11 cellular contexts compared by ENCODE assay signal in the genomic region with DNA sequence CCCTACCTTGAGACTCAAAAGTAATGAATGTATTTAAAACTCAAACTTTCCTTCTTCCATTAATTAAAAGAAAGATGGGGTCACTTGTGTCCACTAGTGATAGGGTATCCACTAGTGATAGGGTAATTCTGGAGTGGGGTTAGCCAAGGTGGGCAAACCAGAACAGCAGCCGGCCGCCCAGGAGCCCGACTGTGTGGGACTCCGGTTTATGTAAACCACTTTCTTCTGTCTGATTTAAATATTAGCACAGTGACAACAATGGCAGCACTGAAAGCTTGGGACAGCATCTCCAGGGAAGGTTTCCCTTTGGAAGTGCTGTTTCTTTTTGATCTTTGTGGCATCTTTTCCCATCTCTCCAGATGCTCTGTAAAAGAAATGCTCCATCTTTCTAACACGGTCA. TPM values are rescaled to one million over a fixed set of nuclear protein-coding genes. Genes with fewer than 3 reads are reported as not detected.
DNase-seq lines count a peak whose midpoint lies in the region; ATAC-seq and TF ChIP-seq lines count a peak whose summit lies in the region.
"Had no signal": no experiment of that assay in that cellular context is flagged by ENCODE, and none has a peak within 500 bp of the region (broad histone marks: within the 10 kb centered on the region; RNA-seq: fewer than 3 reads in every experiment).

No MANE protein-coding gene starts in this region.

- DNase-seq in SJCRH30 (peak in 1 of 2 experiments; percentile 27), fibroblast of villous mesenchyme (ENCODE audit: low read depth) (no peak), sigmoid colon (no peak), NCI-H1105 (lab: John Stamatoyannopoulos, UW) (no peak), left colon (no peak), DMS153 treated with DMSO at 0.1 percent for 48 hours (lab: John Stamatoyannopoulos, UW; ENCODE audit: unreplicated experiment) (no peak), H4 (ENCODE audit: low spot score) (no peak)
- DNase-seq: foreskin melanocyte, NCI-H2171 treated with DMSO at 0.1 percent for 48 hours, T-helper 9 cell had no signal

- no peaks in the 10 kb centered on the region for H3K27me3 ChIP-seq in SJCRH30
- H3K27me3 ChIP-seq in sigmoid colon = no peaks in the 10 kb centered on the region

- H3K27ac ChIP-seq in SJCRH30 (peak overlapping the region; percentile 52), sigmoid colon (peak overlapping the region; percentile 45 to 91 (median 80))

- intact Hi-C loops in sigmoid colon (cut with DNase I) = no loop called here
- intact Hi-C loops in left colon (cut with DNase I, micrococcal nuclease) = no loop called here

- ATAC-seq in left colon = no peak

- H3K36me3 ChIP-seq in ES-I3 (ENCODE audit: insufficient read depth, low read length) (no peaks in the 10 kb centered on the region), SJCRH30 (no peaks in the 10 kb centered on the region), sigmoid colon (no peaks in the 10 kb centered on the region)

- H3K9ac ChIP-seq in ES-I3 (ENCODE audit: low read depth, low read length) = peak overlapping the region; percentile 51; the same call in 1 of the 2 replicates

- H3K4me3 ChIP-seq in SJCRH30 (peak overlapping the region; percentile 79), fibroblast of villous mesenchyme (ENCODE audit: low read depth, low read length) (peak overlapping the region; percentile 46), sigmoid colon (peak overlapping the region; percentile 46 to 75 (median 62))

- H3K9me3 ChIP-seq in ES-I3 (ENCODE audit: control insufficient read depth, insufficient read depth, low read length) = no peaks in the 10 kb centered on the region
- no peaks in the 10 kb centered on the region for H3K9me3 ChIP-seq in SJCRH30 (replicated peaks)
- H3K9me3 ChIP-seq in sigmoid colon = no peaks in the 10 kb centered on the region

- WGBS in sigmoid colon, 2 donors = 84 to 88% methylated on average over 5 of the region's 5 CpGs

- no peak for TF ChIP-seq POLR2A in sigmoid colon (IDR thresholded peaks at IDR 0.05)

- no peak for TF ChIP-seq EP300 in sigmoid colon (IDR thresholded peaks at IDR 0.05)

- H3K4me1 ChIP-seq in ES-I3 (ENCODE audit: insufficient read depth, low read length) (peaks cover 3% of the 10 kb centered on the region; the same call in 1 of the 2 replicates), SJCRH30 (peaks cover 26% of the 10 kb centered on the region), sigmoid colon (peaks cover 0 to 52% (median 43%) of the 10 kb centered on the region in 4 donors)

- no peak for TF ChIP-seq CTCF in fibroblast of villous mesenchyme (IDR thresholded peaks at IDR 0.05; ENCODE audit: insufficient read depth, low read depth, low read length)
- no peak for TF ChIP-seq CTCF in sigmoid colon (IDR thresholded peaks at IDR 0.05)

RNA-seq across cellular contexts. Expression of a gene that starts 0.7 kb away (rescaled TPM):
- 13.0 and 15.9 TPM in 2 replicates for total RNA-seq in SJCRH30 (2014; rRNA removed; shearing (Covaris generic))
- under 0.01 and 0.43 TPM in 2 replicates for total RNA-seq in fibroblast of villous mesenchyme
- total RNA-seq in sigmoid colon = 10 to 100 TPM; 31.4 to 55.6 (median 47.1) TPM
- polyA plus RNA-seq in sigmoid colon = 10 to 100 TPM in 2 of 3 donors, 1 to 10 TPM in 1; 7.2 to 48.3 (median 31.8) TPM
- 10 to 100 TPM; 12.9 to 21.3 TPM for total RNA-seq in left colon
- total RNA-seq in H4 (2014; rRNA removed; shearing (Covaris generic)) = 1.5 and 5.1 TPM in 2 replicates
